Comparison of ENCODE assay signal across 9 cellular contexts in the genomic region with DNA sequence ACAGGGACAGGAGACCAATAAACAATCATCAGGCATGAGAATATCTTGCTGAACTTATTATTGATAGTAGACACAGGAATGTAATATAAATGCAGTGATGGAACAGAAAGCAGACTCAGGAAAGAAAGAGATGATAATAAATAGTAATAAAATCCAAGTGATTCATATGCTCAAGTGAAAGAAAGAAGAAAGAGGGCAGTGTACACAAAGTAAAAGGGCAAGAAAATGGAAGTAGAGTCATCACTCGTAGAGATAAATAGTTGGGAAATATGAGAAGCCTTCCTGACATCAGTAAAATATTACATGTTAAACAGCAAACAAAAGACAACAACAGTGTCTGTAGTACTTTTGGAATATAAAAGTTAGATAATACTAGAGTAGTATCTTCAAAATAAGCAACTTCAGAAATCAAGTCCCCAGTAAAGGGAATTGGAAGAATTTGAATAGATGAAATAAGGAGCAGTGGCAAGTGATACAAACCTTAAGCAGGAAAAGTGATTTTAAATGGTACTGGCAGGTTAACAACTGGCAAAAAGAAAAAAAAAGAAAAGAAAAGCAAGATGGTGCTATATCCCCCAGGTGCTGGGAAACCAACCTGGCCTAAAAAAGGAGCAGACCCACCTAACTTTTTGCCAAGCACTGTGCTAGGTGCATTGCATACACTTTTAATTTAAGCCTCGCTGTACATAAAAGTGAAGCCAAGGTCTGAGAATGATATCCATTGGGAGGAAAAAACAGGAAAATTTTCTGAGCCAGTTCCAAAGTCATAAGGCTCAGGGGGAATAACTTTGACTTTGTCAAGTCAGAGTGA.
DNase-seq lines count a peak whose midpoint lies in the region; ATAC-seq, FAIRE-seq and TF ChIP-seq lines count a peak whose summit lies in the region.
"Had no signal": no experiment of that assay in that cellular context is flagged by ENCODE, and none has a peak within 500 bp of the region (broad histone marks: within the 10 kb centered on the region; RNA-seq: fewer than 3 reads in every experiment).

No MANE protein-coding gene starts in this region.

- FAIRE-seq in bronchial epithelial cell (lab: Jason Lieb, UNC), result no peak

- H3K27me3 ChIP-seq in bronchial epithelial cell (ENCODE audit: control insufficient read depth, insufficient read depth, low read length) (no peaks in the 10 kb centered on the region), left lung (no peaks in the 10 kb centered on the region), tibial artery (no peaks in the 10 kb centered on the region), neural progenitor cell (no peaks in the 10 kb centered on the region)

- no peak overlapping the region for H3K9ac ChIP-seq in neural progenitor cell

- H3F3A ChIP-seq in neural progenitor cell (ENCODE audit: low read depth), result no peaks in the 10 kb centered on the region

- no peak overlapping the region for H2AFZ ChIP-seq in neural progenitor cell (replicated peaks)

- ATAC-seq in HG02852 (IDR thresholded peaks at IDR 0.05; ENCODE audit: unreplicated experiment), result peak; percentile 20
- ATAC-seq in left lung, result peak; percentile 10

- no peaks in the 10 kb centered on the region for H3K36me3 Mint-ChIP-seq in neural progenitor cell

- H3K4me2 ChIP-seq in neural progenitor cell, result no peak overlapping the region

- H3K27ac ChIP-seq in left lung (peak overlapping the region; percentile 75 to 89), tibial artery (peak overlapping the region; percentile 62 to 74), neural progenitor cell (no peak overlapping the region)

- H3K36me3 ChIP-seq in bronchial epithelial cell (ENCODE audit: control insufficient read depth, insufficient read depth, low read length) (no peaks in the 10 kb centered on the region), left lung (no peaks in the 10 kb centered on the region), tibial artery (no peaks in the 10 kb centered on the region), neural progenitor cell (no peaks in the 10 kb centered on the region)

- no peak overlapping the region for H3K4me3 Mint-ChIP-seq in neural progenitor cell

- H3K4me1 ChIP-seq in left lung (peaks cover 12 to 39% of the 10 kb centered on the region in 2 donors), tibial artery (peaks cover 0 to 45% (median 30%) of the 10 kb centered on the region in 4 donors), neural progenitor cell (peaks cover 14% of the 10 kb centered on the region)

- no peak overlapping the region for H3K27ac Mint-ChIP-seq in neural progenitor cell

- no peaks in the 10 kb centered on the region for H3K27me3 Mint-ChIP-seq in neural progenitor cell (ENCODE audit: insufficient read depth, low read depth)

- no peak for TF ChIP-seq CTCF in bronchial epithelial cell (IDR thresholded peaks at IDR 0.05; ENCODE audit: insufficient read depth, low read length, severe bottlenecking)
- no peak for TF ChIP-seq CTCF in left lung (IDR thresholded peaks at IDR 0.05)
- TF ChIP-seq CTCF in tibial artery (IDR thresholded peaks at IDR 0.05), result no peak
- no peak for TF ChIP-seq CTCF in GM20000 (IDR thresholded peaks at IDR 0.05; ENCODE audit: extremely low read depth, missing control alignments)
- no peak for TF ChIP-seq CTCF in neural progenitor cell (IDR thresholded peaks at IDR 0.05)

- intact Hi-C loops in left lung (cut with DNase I) (no loop called here), tibial artery (cut with DNase I; ENCODE audit: low total_unique reads) (no loop called here)

- H3K4me1 Mint-ChIP-seq in neural progenitor cell, result peaks cover 4% of the 10 kb centered on the region

- no peaks in the 10 kb centered on the region for H3K9me3 Mint-ChIP-seq in neural progenitor cell

- H4K20me1 ChIP-seq in neural progenitor cell (ENCODE audit: low read depth), result no peaks in the 10 kb centered on the region

- H3K79me2 ChIP-seq in neural progenitor cell (ENCODE audit: low read depth), result no peaks in the 10 kb centered on the region

- DNase-seq in bronchial epithelial cell (ENCODE audit: low read depth) (peak; percentile 75), left lung (no peak), tibial artery (no peak), LoVo (ENCODE audit: low spot score) (no peak), GM20000 (ENCODE audit: low spot score) (no peak), neural progenitor cell (ENCODE audit: low spot score) (no peak), SIG-M5 treated with dmso at 0.1 percent for 504 hours (lab: John Stamatoyannopoulos, UW; ENCODE audit: unreplicated experiment) (no peak)
- DNase-seq: activated naive CD4-positive, alpha-beta T cell had no signal

- H3K9me3 ChIP-seq in left lung, result no peaks in the 10 kb centered on the region
- H3K9me3 ChIP-seq in tibial artery, result no peaks in the 10 kb centered on the region
- no peaks in the 10 kb centered on the region for H3K9me3 ChIP-seq in neural progenitor cell (ENCODE audit: low read depth)

- H3K4me3 ChIP-seq in bronchial epithelial cell (ENCODE audit: low read depth, low read length) (no peak overlapping the region), left lung (no peak overlapping the region), tibial artery (no peak overlapping the region), neural progenitor cell (no peak overlapping the region)
